Comparison of ENCODE assay signal across 1 cellular context in genomic region chr22:23268877-23269276, GRCh38.
TF ChIP-seq lines count a peak whose summit lies in the region.

No MANE protein-coding gene starts in this region.

TF ChIP-seq in GM12878, 131 proteins besides CTCF, POLR2A, EP300 and RAD21:
- TF ChIP-seq KAT2A (conservative IDR thresholded peaks at IDR 0.05; ENCODE audit: control insufficient read depth, low read depth, low read length), result no peak
- no peak for TF ChIP-seq ZBTB4 (CRISPR knock-in tag; IDR thresholded peaks at IDR 0.05)
- TF ChIP-seq SUZ12 (IDR thresholded peaks at IDR 0.05; ENCODE audit: unreplicated experiment), result no peak
- TF ChIP-seq CBFB (IDR thresholded peaks at IDR 0.05; ENCODE audit: low read depth), result peak; percentile 31; the same call in 1 of the 2 replicates
- TF ChIP-seq ZBTB11 (CRISPR knock-in tag; IDR thresholded peaks at IDR 0.05), result no peak
- no peak for TF ChIP-seq BMI1 (IDR thresholded peaks at IDR 0.05; ENCODE audit: borderline replicate concordance)
- TF ChIP-seq REST (IDR thresholded peaks at IDR 0.05; ENCODE audit: low read depth, low read length), result no peak
- TF ChIP-seq IRF4 (IDR thresholded peaks at IDR 0.05; ENCODE audit: low read depth, low read length), result no peak
- TF ChIP-seq RUNX3 (IDR thresholded peaks at IDR 0.05; ENCODE audit: low read length), result peak; percentile 79
- TF ChIP-seq E2F8 (IDR thresholded peaks at IDR 0.05; ENCODE audit: low read depth, partially characterized antibody), result no peak
- no peak for TF ChIP-seq IKZF2 (IDR thresholded peaks at IDR 0.05)
- TF ChIP-seq PML (IDR thresholded peaks at IDR 0.05; ENCODE audit: low read length), result no peak
- TF ChIP-seq PAX5 (IDR thresholded peaks at IDR 0.05; ENCODE audit: borderline replicate concordance, low read depth, low read length), result no peak
- TF ChIP-seq HCFC1 (IDR thresholded peaks at IDR 0.05; ENCODE audit: low read length), result no peak
- TF ChIP-seq HDAC6 (IDR thresholded peaks at IDR 0.05; ENCODE audit: unreplicated experiment), result no peak
- no peak for TF ChIP-seq SKIL (IDR thresholded peaks at IDR 0.05; ENCODE audit: low read depth, poor library complexity, severe bottlenecking)
- TF ChIP-seq STAT3 (IDR thresholded peaks at IDR 0.05; ENCODE audit: low read depth, low read length), result no peak
- TF ChIP-seq WRNIP1 (IDR thresholded peaks at IDR 0.05; ENCODE audit: borderline replicate concordance, low read depth, low read length), result no peak
- TF ChIP-seq RELA (IDR thresholded peaks at IDR 0.05; ENCODE audit: borderline replicate concordance, partially characterized antibody), result no peak
- no peak for TF ChIP-seq SIN3A (IDR thresholded peaks at IDR 0.05; ENCODE audit: low read depth, low read length)
- TF ChIP-seq ASH2L (IDR thresholded peaks at IDR 0.05; ENCODE audit: borderline replicate concordance, low read depth), result no peak
- TF ChIP-seq NFYA (IDR thresholded peaks at IDR 0.05; ENCODE audit: borderline replicate concordance, low read depth, low read length), result no peak
- TF ChIP-seq ZNF207 (IDR thresholded peaks at IDR 0.05; ENCODE audit: borderline replicate concordance), result no peak
- TF ChIP-seq TCF3 (IDR thresholded peaks at IDR 0.05; ENCODE audit: borderline replicate concordance, insufficient read depth, low read depth, low read length), result 0 out of 2 replicates have a peak, but pooled peaks have one; percentile 30
